In genomic region chr3:194140520-194141414, GRCh38 we compare ENCODE assay signal across 1 cellular context.
TF ChIP-seq lines count a peak whose summit lies in the region.

No MANE protein-coding gene starts in this region.

TF ChIP-seq in K562, 482 proteins besides CTCF, POLR2A, EP300 and RAD21 (continued from another document and continues in another):
- TF ChIP-seq MXD1 (CRISPR knock-in tag; IDR thresholded peaks at IDR 0.05; ENCODE audit: borderline replicate concordance, poor library complexity, severe bottlenecking) (no peak), NR0B1 (IDR thresholded peaks at IDR 0.05; ENCODE audit: partially characterized antibody) (no peak), PTBP1 (IDR thresholded peaks at IDR 0.05; ENCODE audit: low read depth, low read length) (no peak), ZNF655 (CRISPR knock-in tag; IDR thresholded peaks at IDR 0.05) (no peak), JUND (IDR thresholded peaks at IDR 0.05; ENCODE audit: borderline replicate concordance, low read depth, low read length) (0 out of 2 replicates have a peak, but pooled peaks have one; percentile 18), JUND (tag; IDR thresholded peaks at IDR 0.05; ENCODE audit: borderline replicate concordance, low read depth, low read length) (peak; percentile 37; the same call in 1 of the 3 replicates), LCOR (CRISPR knock-in tag; IDR thresholded peaks at IDR 0.05) (peak; percentile 77; the same call in 1 of the 2 replicates), PRDM10 (IDR thresholded peaks at IDR 0.05; ENCODE audit: partially characterized antibody) (peak; percentile 11), HSF4 (CRISPR knock-in tag; IDR thresholded peaks at IDR 0.05; ENCODE audit: borderline replicate concordance) (no peak), AFF4 (CRISPR knock-in tag; IDR thresholded peaks at IDR 0.05) (peak; percentile 85), ZNF79 (CRISPR knock-in tag; IDR thresholded peaks at IDR 0.05; ENCODE audit: low read depth) (no peak), E2F3 (CRISPR knock-in tag; IDR thresholded peaks at IDR 0.05) (peak; percentile 79; the same call in 1 of the 2 replicates), ZNF140 (CRISPR knock-in tag; IDR thresholded peaks at IDR 0.05) (no peak), CREB1 (IDR thresholded peaks at IDR 0.05) (no peak), CREB1 (CRISPR knock-in tag; IDR thresholded peaks at IDR 0.05) (no peak), TAL1 (IDR thresholded peaks at IDR 0.05) (no peak), HINFP (tag; conservative IDR thresholded peaks at IDR 0.05; ENCODE audit: low read depth) (no peak), PBX2 (CRISPR knock-in tag; IDR thresholded peaks at IDR 0.05; ENCODE audit: low read depth) (no peak), PBX2 (tag; conservative IDR thresholded peaks at IDR 0.05; ENCODE audit: low read depth) (no peak), SMAD4 (CRISPR knock-in tag; conservative IDR thresholded peaks at IDR 0.05) (peak; percentile 90), IRF1 (CRISPR knock-in tag; IDR thresholded peaks at IDR 0.05; ENCODE audit: borderline replicate concordance) (no peak), ZNF639 (CRISPR knock-in tag; conservative IDR thresholded peaks at IDR 0.05 in 1 of 2, IDR thresholded peaks at IDR 0.05 in 1 of 2) (no peak), JUN (IDR thresholded peaks at IDR 0.05; ENCODE audit: borderline replicate concordance, low read depth, low read length) (no peak), JUN (CRISPR knock-in tag; IDR thresholded peaks at IDR 0.05; ENCODE audit: borderline replicate concordance) (no peak), SIN3B (IDR thresholded peaks at IDR 0.05; ENCODE audit: low read depth) (no peak), GTF2F1 (IDR thresholded peaks at IDR 0.05; ENCODE audit: low read depth, low read length) (no peak), KDM4B (IDR thresholded peaks at IDR 0.05; ENCODE audit: borderline replicate concordance in 2 of 2, low read depth in 1 of 2) (no peak; a peak in 1 of 4 replicates), MAZ (CRISPR knock-in tag; conservative IDR thresholded peaks at IDR 0.05 in 1 of 2, IDR thresholded peaks at IDR 0.05 in 1 of 2) (peak in 1 of 2 experiments; percentile 78), WHSC1 (IDR thresholded peaks at IDR 0.05; ENCODE audit: low read length) (no peak), ILF3 (IDR thresholded peaks at IDR 0.05; ENCODE audit: borderline replicate concordance) (no peak), KLF16 (IDR thresholded peaks at IDR 0.05) (no peak), MEF2D (tag; conservative IDR thresholded peaks at IDR 0.05; ENCODE audit: low read depth) (no peak), FOXA1 (IDR thresholded peaks at IDR 0.05; ENCODE audit: borderline replicate concordance) (no peak), XRCC3 (IDR thresholded peaks at IDR 0.05) (no peak), SP1 (CRISPR knock-in tag; IDR thresholded peaks at IDR 0.05) (no peak), ZBTB5 (IDR thresholded peaks at IDR 0.05) (no peak), NELFE (IDR thresholded peaks at IDR 0.05; ENCODE audit: insufficient read depth, insufficient read length) (no peak), GATAD2B (IDR thresholded peaks at IDR 0.05; ENCODE audit: borderline replicate concordance) (peak; percentile 30; the same call in 1 of the 2 replicates), ARID3A (IDR thresholded peaks at IDR 0.05; ENCODE audit: borderline replicate concordance, low read depth, low read length) (no peak)
